In genomic region chr9:122173670-122174069, GRCh38 we compare ENCODE assay signal across 30 cellular contexts. TPM values are rescaled to one million over a fixed set of nuclear protein-coding genes. Genes with fewer than 3 reads are reported as not detected.
"Had no signal": no experiment of that assay in that cellular context is flagged by ENCODE, and none has a peak within 500 bp of the region (broad histone marks: within the 10 kb centered on the region; RNA-seq: fewer than 3 reads in every experiment).

No MANE protein-coding gene starts in this region.

- H3K36me3 ChIP-seq: stomach, suprapubic skin, thoracic aorta, thyroid gland, tibial artery, tibial nerve, transverse colon, upper lobe of left lung, upper lobe of right lung, uterus, vagina had no signal

- ATAC-seq: stimulated activated effector memory CD8-positive, alpha-beta T cell treated with anti-CD3 and anti-CD28 coated beads, Interleukin-12 subunit alpha, Interleukin-12 subunit beta, amount 100 ng/mL, for 72 hours; stimulated activated memory B cell treated with anti-CD40 and anti-IgM and Interleukin-4, amounts not matched to agents 10 μg/mL and 1 μg/mL and 100 μg/mL, for 72 hours; stimulated activated naive B cell treated with anti-CD40 and anti-IgM and Interleukin-4, amounts not matched to agents 10 μg/mL and 1 μg/mL and 100 μg/mL, for 72 hours; stimulated activated naive CD8-positive, alpha-beta T cell treated with anti-CD3 and anti-CD28 coated beads, Interleukin-15, amount 100 ng/mL, for 72 hours; stimulated activated naive CD8-positive, alpha-beta T cell treated with anti-CD3 and anti-CD28 coated beads, Interleukin-15, Interleukin-2, amounts not matched to agents 100 U/mL and 50 U/mL, for 24 hours; upper lobe of right lung had no signal

- DNase-seq: stimulated activated CD4-positive, alpha-beta T cell treated with anti-CD3 and anti-CD28 coated beads, Interleukin-2, amount 100 ng/mL, for 48 hours; stimulated activated CD4-positive, alpha-beta T cell treated with anti-CD3 and anti-CD28 coated beads, Interleukin-4, amount 100 ng/mL, for 1 hour; stimulated activated CD4-positive, alpha-beta T cell treated with anti-CD3 and anti-CD28 coated beads, Interleukin-4, amount 100 ng/mL, for 24 hours; stimulated activated CD4-positive, alpha-beta T cell treated with anti-CD3 and anti-CD28 coated beads, Interleukin-4, amount 100 ng/mL, for 4 hours; stimulated activated CD8-positive, alpha-beta memory T cell treated with anti-CD3 and anti-CD28 coated beads, Interleukin-4, amount 100 ng/mL, for 48 hours; stimulated activated naive B cell treated with anti-CD40 and anti-IgM and Interleukin-4, amounts not matched to agents 10 μg/mL and 1 μg/mL and 100 μg/mL, for 72 hours; stimulated activated naive CD4-positive, alpha-beta T cell; stimulated activated naive CD4-positive, alpha-beta T cell treated with Interleukin-2 at 50 U/mL for 16 hours; stimulated activated naive CD8-positive, alpha-beta T cell treated with anti-CD3 and anti-CD28 coated beads, Interleukin-15, amount 100 ng/mL, for 72 hours; stimulated activated naive CD8-positive, alpha-beta T cell treated with anti-CD3 and anti-CD28 coated beads, Interleukin-15, Interleukin-2, amounts not matched to agents 100 U/mL and 50 U/mL, for 24 hours; stomach; substantia nigra; testis; thyroid gland; tibial artery; transverse colon; trophoblast cell; upper lobe of left lung; upper lobe of right lung; uterus had no signal

- H3K4me3 ChIP-seq: stomach, suprapubic skin, testis, thoracic aorta, thyroid gland, tibial artery, tibial nerve, transverse colon, upper lobe of left lung, upper lobe of right lung, uterus, vagina had no signal

- H3K4me1 ChIP-seq: stomach, suprapubic skin, testis, thyroid gland, tibial artery, tibial nerve, upper lobe of left lung, upper lobe of right lung, uterus, vagina had no signal

- FAIRE-seq: urothelium cell line had no signal

- H3K9me3 ChIP-seq: stomach, suprapubic skin, testis, thoracic aorta, thyroid gland, tibial artery, tibial nerve, transverse colon, upper lobe of left lung, upper lobe of right lung, uterus, vagina had no signal

- H3K9me3 Mint-ChIP-seq: stimulated activated effector memory CD8-positive, alpha-beta T cell treated with anti-CD3 and anti-CD28 coated beads, Interleukin-12 subunit alpha, Interleukin-12 subunit beta, amount 100 ng/mL, for 72 hours; stimulated activated memory B cell treated with anti-CD40 and anti-IgM and Interleukin-4, amounts not matched to agents 10 μg/mL and 1 μg/mL and 100 μg/mL, for 72 hours; stimulated activated naive B cell treated with anti-CD40 and anti-IgM and Interleukin-4, amounts not matched to agents 10 μg/mL and 1 μg/mL and 100 μg/mL, for 72 hours; stimulated activated naive CD8-positive, alpha-beta T cell treated with anti-CD3 and anti-CD28 coated beads, Interleukin-15, amount 100 ng/mL, for 72 hours; stimulated activated naive CD8-positive, alpha-beta T cell treated with anti-CD3 and anti-CD28 coated beads, Interleukin-15, Interleukin-2, amounts not matched to agents 100 ng/mL and 50 ng/mL, for 24 hours; type B pancreatic cell had no signal

- H3K4me3 Mint-ChIP-seq: stimulated activated effector memory CD8-positive, alpha-beta T cell treated with anti-CD3 and anti-CD28 coated beads, Interleukin-12 subunit alpha, Interleukin-12 subunit beta, amount 100 ng/mL, for 72 hours; stimulated activated memory B cell treated with anti-CD40 and anti-IgM and Interleukin-4, amounts not matched to agents 10 μg/mL and 1 μg/mL and 100 μg/mL, for 72 hours; stimulated activated naive B cell treated with anti-CD40 and anti-IgM and Interleukin-4, amounts not matched to agents 10 μg/mL and 1 μg/mL and 100 μg/mL, for 72 hours; stimulated activated naive CD8-positive, alpha-beta T cell treated with anti-CD3 and anti-CD28 coated beads, Interleukin-15, amount 100 ng/mL, for 72 hours; stimulated activated naive CD8-positive, alpha-beta T cell treated with anti-CD3 and anti-CD28 coated beads, Interleukin-15, Interleukin-2, amounts not matched to agents 100 ng/mL and 50 ng/mL, for 24 hours; type B pancreatic cell had no signal

- H3K27ac ChIP-seq: stomach, suprapubic skin, testis, thoracic aorta, thyroid gland, tibial artery, tibial nerve, transverse colon, upper lobe of left lung, upper lobe of right lung, uterus, vagina had no signal

- H3K27ac Mint-ChIP-seq: stimulated activated effector memory CD8-positive, alpha-beta T cell treated with anti-CD3 and anti-CD28 coated beads, Interleukin-12 subunit alpha, Interleukin-12 subunit beta, amount 100 ng/mL, for 72 hours; stimulated activated memory B cell treated with anti-CD40 and anti-IgM and Interleukin-4, amounts not matched to agents 10 μg/mL and 1 μg/mL and 100 μg/mL, for 72 hours; stimulated activated naive B cell treated with anti-CD40 and anti-IgM and Interleukin-4, amounts not matched to agents 10 μg/mL and 1 μg/mL and 100 μg/mL, for 72 hours; stimulated activated naive CD8-positive, alpha-beta T cell treated with anti-CD3 and anti-CD28 coated beads, Interleukin-15, amount 100 ng/mL, for 72 hours; stimulated activated naive CD8-positive, alpha-beta T cell treated with anti-CD3 and anti-CD28 coated beads, Interleukin-15, Interleukin-2, amounts not matched to agents 100 ng/mL and 50 ng/mL, for 24 hours; type B pancreatic cell had no signal

- H3K4me1 Mint-ChIP-seq: stimulated activated effector memory CD8-positive, alpha-beta T cell treated with anti-CD3 and anti-CD28 coated beads, Interleukin-12 subunit alpha, Interleukin-12 subunit beta, amount 100 ng/mL, for 72 hours; stimulated activated memory B cell treated with anti-CD40 and anti-IgM and Interleukin-4, amounts not matched to agents 10 μg/mL and 1 μg/mL and 100 μg/mL, for 72 hours; stimulated activated naive B cell treated with anti-CD40 and anti-IgM and Interleukin-4, amounts not matched to agents 10 μg/mL and 1 μg/mL and 100 μg/mL, for 72 hours; stimulated activated naive CD8-positive, alpha-beta T cell treated with anti-CD3 and anti-CD28 coated beads, Interleukin-15, amount 100 ng/mL, for 72 hours had no signal

- H3K27me3 ChIP-seq: testis, thyroid gland, transverse colon, upper lobe of left lung, uterus, vagina had no signal

- H3K36me3 Mint-ChIP-seq: stimulated activated effector memory CD8-positive, alpha-beta T cell treated with anti-CD3 and anti-CD28 coated beads, Interleukin-12 subunit alpha, Interleukin-12 subunit beta, amount 100 ng/mL, for 72 hours; stimulated activated memory B cell treated with anti-CD40 and anti-IgM and Interleukin-4, amounts not matched to agents 10 μg/mL and 1 μg/mL and 100 μg/mL, for 72 hours; stimulated activated naive B cell treated with anti-CD40 and anti-IgM and Interleukin-4, amounts not matched to agents 10 μg/mL and 1 μg/mL and 100 μg/mL, for 72 hours; type B pancreatic cell had no signal

RNA-seq across cellular contexts. Expression of gene MORN5, which starts 14.0 kb away (rescaled TPM):
- total RNA-seq: subcutaneous adipose tissue, suprapubic skin, thoracic aorta, thyroid gland, upper lobe of right lung, vagina had no signal
